Comparison of ENCODE assay signal across 1 cellular context in genomic region chr11:77127969-77128691, GRCh38.
TF ChIP-seq lines count a peak whose summit lies in the region.

Gene MYO7A (plus strand): TSS chr11:77128246. CDS start chr11:77130635, 2,389 bp downstream.

TF ChIP-seq in HepG2, 621 proteins besides CTCF, POLR2A, EP300 and RAD21 (continued from another document and continues in another):
- 0 out of 2 replicates have a peak, but pooled peaks have one; percentile 47 for TF ChIP-seq IKZF5 (CRISPR knock-in tag; IDR thresholded peaks at IDR 0.05)
- no peak for TF ChIP-seq KLF11 (CRISPR knock-in tag; IDR thresholded peaks at IDR 0.05)
- TF ChIP-seq ZNF143 (CRISPR knock-in tag; IDR thresholded peaks at IDR 0.05) = no peak
- no peak for TF ChIP-seq ZNF740 (CRISPR knock-in tag; IDR thresholded peaks at IDR 0.05)
- no peak for TF ChIP-seq DNMT1 (CRISPR knock-in tag; IDR thresholded peaks at IDR 0.05)
- no peak for TF ChIP-seq ZNF782 (CRISPR knock-in tag; IDR thresholded peaks at IDR 0.05; ENCODE audit: borderline replicate concordance)
- TF ChIP-seq ZNF496 (CRISPR knock-in tag; IDR thresholded peaks at IDR 0.05; ENCODE audit: insufficient replicate concordance) = no peak
- no peak for TF ChIP-seq ZFP62 (CRISPR knock-in tag; IDR thresholded peaks at IDR 0.05)
- TF ChIP-seq ZHX1 (CRISPR knock-in tag; IDR thresholded peaks at IDR 0.05; ENCODE audit: low read depth) = peak; percentile 72; the same call in 1 of the 2 replicates
- no peak; the same call in 1 of the 2 replicates for TF ChIP-seq POGZ (CRISPR knock-in tag; IDR thresholded peaks at IDR 0.05)
- peak; percentile 76; the same call in 1 of the 2 replicates for TF ChIP-seq KDM2A (CRISPR knock-in tag; IDR thresholded peaks at IDR 0.05; ENCODE audit: borderline replicate concordance, low read depth)
- no peak for TF ChIP-seq CC2D1A (CRISPR knock-in tag; IDR thresholded peaks at IDR 0.05)
- TF ChIP-seq CSRNP2 (CRISPR knock-in tag; conservative IDR thresholded peaks at IDR 0.05; ENCODE audit: low read depth) = no peak
- no peak for TF ChIP-seq BRF2 (CRISPR knock-in tag; IDR thresholded peaks at IDR 0.05)
- no peak for TF ChIP-seq ARNT (IDR thresholded peaks at IDR 0.05)
- TF ChIP-seq PRDM15 (CRISPR knock-in tag; IDR thresholded peaks at IDR 0.05) = no peak
- no peak for TF ChIP-seq FOXO4 (CRISPR knock-in tag; conservative IDR thresholded peaks at IDR 0.05)
- peak; percentile 53; the same call in 1 of the 2 replicates for TF ChIP-seq FOXP4 (CRISPR knock-in tag; IDR thresholded peaks at IDR 0.05)
- TF ChIP-seq ZNF766 (CRISPR knock-in tag; IDR thresholded peaks at IDR 0.05; ENCODE audit: borderline replicate concordance) = no peak
- no peak for TF ChIP-seq RARG (CRISPR knock-in tag; IDR thresholded peaks at IDR 0.05; ENCODE audit: low read depth)
- no peak for TF ChIP-seq RERE (CRISPR knock-in tag; IDR thresholded peaks at IDR 0.05; ENCODE audit: low read depth)
- TF ChIP-seq MIXL1 (CRISPR knock-in tag; IDR thresholded peaks at IDR 0.05) = no peak
- TF ChIP-seq ZNF510 (CRISPR knock-in tag; IDR thresholded peaks at IDR 0.05; ENCODE audit: low read depth) = no peak
- 0 out of 2 replicates have a peak, but pooled peaks have one; percentile 34 for TF ChIP-seq HMGXB3 (CRISPR knock-in tag; IDR thresholded peaks at IDR 0.05; ENCODE audit: borderline replicate concordance)
- no peak for TF ChIP-seq ZNF446 (CRISPR knock-in tag; IDR thresholded peaks at IDR 0.05)
- TF ChIP-seq ZNF484 (CRISPR knock-in tag; IDR thresholded peaks at IDR 0.05; ENCODE audit: borderline replicate concordance, low read depth) = no peak
- TF ChIP-seq NFIB (CRISPR knock-in tag; IDR thresholded peaks at IDR 0.05; ENCODE audit: borderline replicate concordance) = no peak
- TF ChIP-seq ZNF775 (CRISPR knock-in tag; IDR thresholded peaks at IDR 0.05; ENCODE audit: borderline replicate concordance) = no peak
- peak; percentile 63; the same call in 1 of the 2 replicates for TF ChIP-seq ATF7 (IDR thresholded peaks at IDR 0.05)
- peak; percentile 89 for TF ChIP-seq ATF7 (CRISPR knock-in tag; IDR thresholded peaks at IDR 0.05)
